7 cellular contexts compared by ENCODE assay signal in genomic region chr14:97353102-97353501, GRCh38.
"Had no signal": no experiment of that assay in that cellular context is flagged by ENCODE, and none has a peak within 500 bp of the region (broad histone marks: within the 10 kb centered on the region; RNA-seq: fewer than 3 reads in every experiment).

No MANE protein-coding gene starts in this region.

- DNase-seq: GDM1, GF-D8 had no signal

- FAIRE-seq: G401.6, GM12891, GM12892, GM18507, GM19239 had no signal
